Comparison of ENCODE assay signal across 8 cellular contexts in genomic region chr21:25881524-25882376, GRCh38.
DNase-seq lines count a peak whose midpoint lies in the region; ATAC-seq and TF ChIP-seq lines count a peak whose summit lies in the region.

No MANE protein-coding gene starts in this region.

- H3K4me3 Mint-ChIP-seq in WTC11 = no peak overlapping the region

- peak overlapping the region; percentile 3 for H3K27ac ChIP-seq in caudate nucleus (ENCODE audit: low read depth, low read length)

- H3K4me1 Mint-ChIP-seq in WTC11 = 0 out of 2 replicates have a peak, but pooled peaks cover 5% of the 10 kb centered on the region

- CTCF ChIA-PET in WTC11 (lab: Charles Lee) = interaction anchor here (0.8 kb wide), 1 partner anchor 80 kb away, joined by 3 read pairs; no protein-coding TSS in a partner anchor

- no peaks in the 10 kb centered on the region; the same call in 1 of the 2 replicates for H3K27me3 Mint-ChIP-seq in WTC11 (ENCODE audit: low read depth)

- H3K27ac Mint-ChIP-seq in WTC11 = 0 out of 2 replicates have a peak overlapping the region, but pooled peaks have one; percentile 22

- DNase-seq in AG08396 (ENCODE audit: low spot score) (peak; percentile 75), NCI-H2107 (lab: John Stamatoyannopoulos, UW) (peak; percentile 47), WTC11 (ENCODE audit: low spot score) (peak; percentile 66), caudate nucleus (lab: John Stamatoyannopoulos, UW) (peak in 48 of 61 donors; percentile 6 to 71 (median 36)), left kidney (ENCODE audit: low read depth, low spot score) (peak; percentile 87)
- DNase-seq in stimulated activated CD4-positive, alpha-beta T cell treated with anti-CD3 and anti-CD28 coated beads, TNF-alpha, amount 100 ng/mL, for 1 hour (ENCODE audit: low read depth in 3 of 3, low spot score in 1 of 3) = peak; percentile 2 to 39 (median 11)

- peak; percentile 95 for TF ChIP-seq CTCF in WTC11 (IDR thresholded peaks at IDR 0.05)

- peaks cover 63% of the 10 kb centered on the region for H3K36me3 Mint-ChIP-seq in WTC11

- ATAC-seq in GM18511 (IDR thresholded peaks at IDR 0.05; ENCODE audit: unreplicated experiment) = peak; percentile 95
- ATAC-seq in HG02970 (IDR thresholded peaks at IDR 0.05; ENCODE audit: low FRiP score, unreplicated experiment) = peak; percentile 76
- peak; percentile 69 for ATAC-seq in WTC11

- peaks cover 16% of the 10 kb centered on the region for H3K9me3 Mint-ChIP-seq in WTC11

- POLR2A ChIA-PET in WTC11 (lab: Charles Lee) = interaction anchor here (0.5 kb wide), 1 partner anchor 27 kb away, joined by 5 read pairs; no protein-coding TSS in a partner anchor

TF ChIP-seq in WTC11, 78 proteins besides CTCF, POLR2A, EP300 and RAD21:
- no peak for TF ChIP-seq FOXJ3 (CRISPR knock-in tag; IDR thresholded peaks at IDR 0.05; ENCODE audit: borderline replicate concordance)
- no peak for TF ChIP-seq ERG (CRISPR knock-in tag; IDR thresholded peaks at IDR 0.05)
- TF ChIP-seq TEAD1 (CRISPR knock-in tag; IDR thresholded peaks at IDR 0.05) = no peak
- no peak for TF ChIP-seq ATF3 (CRISPR knock-in tag; conservative IDR thresholded peaks at IDR 0.05)
- TF ChIP-seq ZNF416 (CRISPR knock-in tag; IDR thresholded peaks at IDR 0.05) = no peak
- TF ChIP-seq NR1H2 (CRISPR knock-in tag; IDR thresholded peaks at IDR 0.05) = no peak
TF ChIP-seq in WTC11: peak in this region for 0.

Comparison
In these comparisons a context has a peak if more than half of its experiments do, and no peak if none do; other contexts are left out.
1. Peak in every context shown above with its lines: DNase-seq, ATAC-seq and H3K27ac ChIP-seq.
2. DNase-seq: peak in every context shown above with its lines; median percentile 87 in left kidney; 75 in AG08396; 66 in WTC11; 47 in NCI-H2107; 36 in caudate nucleus; 11 in stimulated activated CD4-positive, alpha-beta T cell treated with anti-CD3 and anti-CD28 coated beads, TNF-alpha, amount 100 ng/mL, for 1 hour.